ENCODE assay signal across 1 cellular context in genomic region chr11:5225480-5225871, GRCh38.
TF ChIP-seq lines count a peak whose summit lies in the region.

No MANE protein-coding gene starts in this region.

TF ChIP-seq in K562, 482 proteins besides CTCF, POLR2A, EP300 and RAD21 (continues in another document):
- 0 out of 4 replicates have a peak, but pooled peaks of 1 of the 2 experiments have one; percentile 21 for TF ChIP-seq HDAC1 (IDR thresholded peaks at IDR 0.05)
- no peak for TF ChIP-seq ATF3 (IDR thresholded peaks at IDR 0.05)
- no peak for TF ChIP-seq ATF3 (CRISPR knock-in tag; conservative IDR thresholded peaks at IDR 0.05)
- no peak for TF ChIP-seq RBM15 (IDR thresholded peaks at IDR 0.05; ENCODE audit: insufficient read depth, low read length)
- no peak for TF ChIP-seq HOMEZ (CRISPR knock-in tag; IDR thresholded peaks at IDR 0.05)
- TF ChIP-seq CBFA2T2 (conservative IDR thresholded peaks at IDR 0.05) = peak; percentile 74
- no peak for TF ChIP-seq ZNF644 (tag; IDR thresholded peaks at IDR 0.05; ENCODE audit: low read depth)
- no peak for TF ChIP-seq U2AF1 (optimal IDR thresholded peaks at IDR 0.05; ENCODE audit: low read depth, low read length)
- TF ChIP-seq ZNF282 (CRISPR knock-in tag; IDR thresholded peaks at IDR 0.05) = no peak
- no peak for TF ChIP-seq ZNF143 (CRISPR knock-in tag; IDR thresholded peaks at IDR 0.05)
- TF ChIP-seq FOXA3 (CRISPR knock-in tag; conservative IDR thresholded peaks at IDR 0.05 in 1 of 2, IDR thresholded peaks at IDR 0.05 in 1 of 2) = no peak
- no peak for TF ChIP-seq ZNF239 (CRISPR knock-in tag; IDR thresholded peaks at IDR 0.05)
- no peak for TF ChIP-seq FOXA1 (IDR thresholded peaks at IDR 0.05; ENCODE audit: borderline replicate concordance)
- peak; percentile 29; the same call in 1 of the 2 replicates for TF ChIP-seq MTA2 (IDR thresholded peaks at IDR 0.05; ENCODE audit: low read depth)
- TF ChIP-seq PYGO2 (tag; IDR thresholded peaks at IDR 0.05) = no peak
- TF ChIP-seq PRDM10 (IDR thresholded peaks at IDR 0.05; ENCODE audit: partially characterized antibody) = no peak
- no peak for TF ChIP-seq NRF1 (conservative IDR thresholded peaks at IDR 0.05 in 1 of 2, IDR thresholded peaks at IDR 0.05 in 1 of 2)
- no peak for TF ChIP-seq TCF7 (IDR thresholded peaks at IDR 0.05; ENCODE audit: borderline replicate concordance)
- TF ChIP-seq SAFB2 (IDR thresholded peaks at IDR 0.05; ENCODE audit: borderline replicate concordance, low read depth, low read length, severe bottlenecking) = no peak
- no peak for TF ChIP-seq POLR3A (IDR thresholded peaks at IDR 0.05; ENCODE audit: borderline replicate concordance, extremely low read depth, insufficient read depth, insufficient read length)
- no peak for TF ChIP-seq RBM22 (IDR thresholded peaks at IDR 0.05; ENCODE audit: low read depth, low read length, poor library complexity, severe bottlenecking)
- no peak for TF ChIP-seq SRSF1 (IDR thresholded peaks at IDR 0.05; ENCODE audit: low read depth, low read length)
- no peak for TF ChIP-seq IRF1 (CRISPR knock-in tag; IDR thresholded peaks at IDR 0.05; ENCODE audit: borderline replicate concordance)
- 0 out of 2 replicates have a peak, but pooled peaks have one; percentile 14 for TF ChIP-seq SMARCA4 (IDR thresholded peaks at IDR 0.05)
- TF ChIP-seq RBFOX2 (IDR thresholded peaks at IDR 0.05; ENCODE audit: low read depth, low read length) = no peak
- TF ChIP-seq RFX1 (IDR thresholded peaks at IDR 0.05) = peak; percentile 63
- TF ChIP-seq TAL1 (IDR thresholded peaks at IDR 0.05) = peak; percentile 57; the same call in 1 of the 2 replicates
- peak; percentile 29 for TF ChIP-seq NFIC (IDR thresholded peaks at IDR 0.05)
- peak; percentile 68; the same call in 1 of the 2 replicates for TF ChIP-seq BHLHE40 (IDR thresholded peaks at IDR 0.05; ENCODE audit: low read length)
- no peak for TF ChIP-seq PTTG1 (tag; IDR thresholded peaks at IDR 0.05; ENCODE audit: low read depth)
- no peak for TF ChIP-seq LEF1 (IDR thresholded peaks at IDR 0.05)
- no peak for TF ChIP-seq STAT5B (CRISPR knock-in tag; IDR thresholded peaks at IDR 0.05)
- TF ChIP-seq ARID1B (IDR thresholded peaks at IDR 0.05) = peak; percentile 78
- no peak for TF ChIP-seq ZKSCAN8 (CRISPR knock-in tag; IDR thresholded peaks at IDR 0.05)
- no peak for TF ChIP-seq ZNF311 (CRISPR knock-in tag; IDR thresholded peaks at IDR 0.05)
- no peak for TF ChIP-seq ZNF232 (CRISPR knock-in tag; IDR thresholded peaks at IDR 0.05)
- TF ChIP-seq NFXL1 (CRISPR knock-in tag; IDR thresholded peaks at IDR 0.05) = no peak
- no peak for TF ChIP-seq ZNF668 (CRISPR knock-in tag; IDR thresholded peaks at IDR 0.05)
- TF ChIP-seq CBFA2T3 (IDR thresholded peaks at IDR 0.05) = peak; percentile 85
- no peak for TF ChIP-seq NR2C2 (CRISPR knock-in tag; IDR thresholded peaks at IDR 0.05)
- TF ChIP-seq NR2C2 (tag; IDR thresholded peaks at IDR 0.05) = no peak
- no peak for TF ChIP-seq TRIM25 (IDR thresholded peaks at IDR 0.05; ENCODE audit: borderline replicate concordance)
- no peak for TF ChIP-seq ZNF398 (CRISPR knock-in tag; IDR thresholded peaks at IDR 0.05)
- no peak for TF ChIP-seq ZNF23 (CRISPR knock-in tag; IDR thresholded peaks at IDR 0.05)
- TF ChIP-seq MXD1 (CRISPR knock-in tag; IDR thresholded peaks at IDR 0.05; ENCODE audit: borderline replicate concordance, poor library complexity, severe bottlenecking) = no peak
- peak; percentile 66 for TF ChIP-seq DPF2 (IDR thresholded peaks at IDR 0.05)
- no peak for TF ChIP-seq MED1 (CRISPR knock-in tag; IDR thresholded peaks at IDR 0.05; ENCODE audit: borderline replicate concordance)
- TF ChIP-seq STAT5A (IDR thresholded peaks at IDR 0.05; ENCODE audit: borderline replicate concordance, low read length) = peak; percentile 7; the same call in 1 of the 2 replicates
- no peak for TF ChIP-seq ZNF217 (CRISPR knock-in tag; IDR thresholded peaks at IDR 0.05)
- no peak for TF ChIP-seq MAFG (tag; conservative IDR thresholded peaks at IDR 0.05)
- peak; percentile 50 to 56; a peak in 3 of 4 replicates for TF ChIP-seq KDM1A (IDR thresholded peaks at IDR 0.05)
- TF ChIP-seq MTA3 (IDR thresholded peaks at IDR 0.05; ENCODE audit: borderline replicate concordance) = peak; percentile 22; the same call in 1 of the 2 replicates
- TF ChIP-seq USF1 (CRISPR knock-in tag; IDR thresholded peaks at IDR 0.05) = no peak
- TF ChIP-seq ZNF24 (IDR thresholded peaks at IDR 0.05) = 0 out of 2 replicates have a peak, but pooled peaks have one; percentile 21
- TF ChIP-seq THRAP3 (IDR thresholded peaks at IDR 0.05; ENCODE audit: borderline replicate concordance) = no peak
- TF ChIP-seq NCOR1 (IDR thresholded peaks at IDR 0.05) = peak; percentile 64
- TF ChIP-seq TEAD4 (IDR thresholded peaks at IDR 0.05; ENCODE audit: low read length) = peak; percentile 52; the same call in 1 of the 2 replicates
- TF ChIP-seq TEAD4 (CRISPR knock-in tag; IDR thresholded peaks at IDR 0.05; ENCODE audit: borderline replicate concordance) = no peak
- TF ChIP-seq ZBTB8A (IDR thresholded peaks at IDR 0.05; ENCODE audit: partially characterized antibody) = no peak
- no peak for TF ChIP-seq KAT8 (IDR thresholded peaks at IDR 0.05; ENCODE audit: low read depth)
- TF ChIP-seq CTBP1 (IDR thresholded peaks at IDR 0.05; ENCODE audit: borderline replicate concordance) = peak; percentile 24; the same call in 1 of the 2 replicates
- no peak for TF ChIP-seq E2F8 (IDR thresholded peaks at IDR 0.05; ENCODE audit: low read depth, partially characterized antibody)
- TF ChIP-seq FUS (optimal IDR thresholded peaks at IDR 0.05; ENCODE audit: low read depth, low read length) = no peak
- TF ChIP-seq RCOR1 (IDR thresholded peaks at IDR 0.05; ENCODE audit: borderline replicate concordance in 1 of 2, low read depth in 2 of 2, low read length in 2 of 2) = peak in 1 of 2 experiments; percentile 89; a peak in 3 of 4 replicates
- TF ChIP-seq NR4A1 (CRISPR knock-in tag; IDR thresholded peaks at IDR 0.05) = no peak
- no peak for TF ChIP-seq NR4A1 (tag; IDR thresholded peaks at IDR 0.05)
- TF ChIP-seq KLF13 (tag; IDR thresholded peaks at IDR 0.05; ENCODE audit: borderline replicate concordance, low read depth) = no peak
